Comparison of ENCODE assay signal across 8 cellular contexts in the genomic region with DNA sequence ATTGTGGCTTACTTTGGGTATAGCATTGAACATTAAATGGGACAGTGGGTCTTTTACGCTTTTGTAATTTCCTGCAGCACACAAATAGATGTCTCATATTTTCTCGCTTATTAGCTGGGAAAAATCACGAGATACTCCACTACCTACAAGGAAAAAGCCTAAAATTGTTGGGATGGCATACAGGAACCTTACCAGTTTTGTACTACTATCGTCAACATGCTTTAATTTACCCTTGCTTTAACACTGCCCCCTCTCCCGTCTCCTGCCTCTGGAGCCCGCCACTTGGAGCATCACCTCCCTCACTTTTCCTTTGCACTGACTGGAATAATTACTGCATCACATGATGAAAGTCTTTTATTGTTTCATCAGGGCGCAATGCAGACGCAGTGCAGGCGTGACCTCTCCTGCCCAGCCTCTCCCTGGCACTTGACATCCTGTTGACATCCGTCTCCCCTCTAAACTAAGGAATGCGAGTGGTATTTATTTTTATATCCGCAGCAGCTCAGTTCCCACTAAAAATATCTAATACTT. TPM values are rescaled to one million over a fixed set of nuclear protein-coding genes. Genes with fewer than 3 reads are reported as not detected.
DNase-seq lines count a peak whose midpoint lies in the region; ATAC-seq and TF ChIP-seq lines count a peak whose summit lies in the region.

No MANE protein-coding gene starts in this region.

- H3K9me3 Mint-ChIP-seq in activated T-cell treated with anti-CD3 and anti-CD28 coated beads, Interleukin-2, amount 50 U/mL, for 24 hours: no peaks in the 10 kb centered on the region

- H3K27me3 ChIP-seq in AG04450 (ENCODE audit: control insufficient read depth, insufficient read depth, low read length): no peaks in the 10 kb centered on the region
- no peaks in the 10 kb centered on the region for H3K27me3 ChIP-seq in muscle layer of duodenum (ENCODE audit: low read depth, low read length)
- no peaks in the 10 kb centered on the region for H3K27me3 ChIP-seq in testis

- H3K4me1 ChIP-seq in muscle layer of duodenum (ENCODE audit: control insufficient read depth in 1 of 2, insufficient read depth in 2 of 2, low read length in 2 of 2): peaks cover 4 to 11% of the 10 kb centered on the region in 2 donors
- peaks cover 3% of the 10 kb centered on the region for H3K4me1 ChIP-seq in testis

- intact Hi-C loops in testis (cut with DNase I; ENCODE audit: low total_unique reads): no loop called here

- H3K36me3 ChIP-seq in muscle layer of duodenum (ENCODE audit: control insufficient read depth in 1 of 2, insufficient read depth in 2 of 2, low read length in 2 of 2): peaks cover 6 to 15% of the 10 kb centered on the region in 2 donors
- H3K36me3 ChIP-seq in testis (ENCODE audit: low read depth, missing control alignments): no peaks in the 10 kb centered on the region

- H3K27ac ChIP-seq in AG04450 (ENCODE audit: low read depth, low read length) (peak overlapping the region; percentile 98), muscle layer of duodenum (ENCODE audit: low read length) (peak overlapping the region; percentile 100), testis (peak overlapping the region; percentile 96 to 99)

- WGBS in testis, 2 donors: 4 to 7% methylated on average over 12 of the region's 12 CpGs

- H3K27me3 Mint-ChIP-seq in activated T-cell treated with anti-CD3 and anti-CD28 coated beads, Interleukin-2, amount 50 U/mL, for 24 hours: no peaks in the 10 kb centered on the region

- ATAC-seq in HG03354 (IDR thresholded peaks at IDR 0.05; ENCODE audit: poor library complexity, severe bottlenecking, unreplicated experiment): no peak

- CTCF ChIA-PET in AG04450 (lab: Charles Lee): interaction anchor here (1.1 kb wide), 1 partner anchor 13 kb away, joined by 3 read pairs; no protein-coding TSS in a partner anchor

- H3K27ac Mint-ChIP-seq in activated T-cell treated with anti-CD3 and anti-CD28 coated beads, Interleukin-2, amount 50 U/mL, for 24 hours: peak overlapping the region; percentile 100

- H3K36me3 Mint-ChIP-seq in activated T-cell treated with anti-CD3 and anti-CD28 coated beads, Interleukin-2, amount 50 U/mL, for 24 hours (ENCODE audit: low read depth): peaks cover 41% of the 10 kb centered on the region

- POLR2A ChIA-PET in AG04450 (lab: Yijun Ruan, JAX): no interaction called here

- H3K4me3 ChIP-seq in AG04450 (ENCODE audit: low read depth, low read length) (peak overlapping the region; percentile 64), muscle layer of duodenum (ENCODE audit: low read depth in 1 of 2, low read length in 2 of 2) (peak overlapping the region; percentile 61 to 98), testis (peak overlapping the region; percentile 93 to 96)

- peaks cover 25% of the 10 kb centered on the region for H3K4me1 Mint-ChIP-seq in activated T-cell treated with anti-CD3 and anti-CD28 coated beads, Interleukin-2, amount 50 U/mL, for 24 hours (ENCODE audit: low read depth)

- DNase-seq in AG04450 (ENCODE audit: low read depth, low spot score) (no peak), H4 (ENCODE audit: low spot score) (peak; percentile 89), NCI-H460 (ENCODE audit: extremely low read depth, low read depth) (peak; percentile 73), fibroblast of peridontal ligament (ENCODE audit: extremely low read depth) (peak; percentile 81), testis (peak; percentile 86)
- DNase-seq in activated T-cell treated with anti-CD3 and anti-CD28 coated beads, Interleukin-2, amount 50 U/mL, for 24 hours: peak; percentile 60

- peak; percentile 60 for TF ChIP-seq POLR2A in testis (IDR thresholded peaks at IDR 0.05)

- peak overlapping the region; percentile 99 for H3K4me3 Mint-ChIP-seq in activated T-cell treated with anti-CD3 and anti-CD28 coated beads, Interleukin-2, amount 50 U/mL, for 24 hours

- H3K9me3 ChIP-seq in AG04450 (ENCODE audit: control insufficient read depth, insufficient read depth, low read length): no peaks in the 10 kb centered on the region; the same call in 1 of the 2 replicates
- H3K9me3 ChIP-seq in muscle layer of duodenum (ENCODE audit: control insufficient read depth in 1 of 2, low read length in 2 of 2): no peaks in the 10 kb centered on the region
- H3K9me3 ChIP-seq in testis: no peaks in the 10 kb centered on the region

- 0 out of 2 replicates have a peak, but pooled peaks have one; percentile 9 for TF ChIP-seq CTCF in AG04450 (IDR thresholded peaks at IDR 0.05; ENCODE audit: low read depth, low read length)
- TF ChIP-seq CTCF in testis (IDR thresholded peaks at IDR 0.05): no peak

RNA-seq across cellular contexts. Expression of a gene that starts 1.0 kb away (rescaled TPM):
- polyA plus RNA-seq in AG04450 (2011; rRNA removed): 60.6 and 74.2 TPM in 2 replicates
- polyA minus RNA-seq in AG04450 (2011; rRNA and poly(A)+ RNA removed): 49.0 and 53.2 TPM in 2 replicates
- 13.1 and 17.6 TPM in 2 replicates for total RNA-seq in H4 (2014; rRNA removed; shearing (Covaris generic))
- 52.2 and 69.4 TPM in 2 replicates for total RNA-seq in NCI-H460 (2014; rRNA removed; shearing (Covaris generic))
- polyA plus RNA-seq in NCI-H460 (2014; cell fraction: nucleus; rRNA removed): 129 and 215 TPM in 2 replicates
- 100 to 1,000 TPM; 201 to 217 TPM for total RNA-seq in testis
- polyA plus RNA-seq in testis (ENCODE audit: insufficient read depth, low read depth, low replicate concordance): 55.0 TPM

RNA-seq across cellular contexts. Expression of a gene that starts 53.0 kb away (rescaled TPM):
- polyA plus RNA-seq in AG04450 (2011; rRNA removed) (2.0 and 2.2 TPM in 2 replicates), testis (ENCODE audit: insufficient read depth, low read depth, low replicate concordance) (65.2 TPM)
- polyA minus RNA-seq in AG04450 (2011; rRNA and poly(A)+ RNA removed): 0.74 and 1.3 TPM in 2 replicates
- total RNA-seq in H4 (2014; rRNA removed; shearing (Covaris generic)): 0.12 TPM in 2 replicates
- 0.49 and 2.2 TPM in 2 replicates for total RNA-seq in NCI-H460 (2014; rRNA removed; shearing (Covaris generic))
- 0.57 and 5.6 TPM in 2 replicates for polyA plus RNA-seq in NCI-H460 (2014; cell fraction: nucleus; rRNA removed)
- 10 to 100 TPM; 25.8 to 40.6 TPM for total RNA-seq in testis
